In genomic region chr4:54236316-54236715, GRCh38 we compare ENCODE assay signal across 6 cellular contexts. TPM values are rescaled to one million over a fixed set of nuclear protein-coding genes. Genes with fewer than 3 reads are reported as not detected.
"Had no signal": no experiment of that assay in that cellular context is flagged by ENCODE, and none has a peak within 500 bp of the region (broad histone marks: within the 10 kb centered on the region; RNA-seq: fewer than 3 reads in every experiment).

No MANE protein-coding gene starts in this region.

RNA-seq across cellular contexts. Expression of gene PDGFRA, which starts 7.2 kb away (rescaled TPM):
- total RNA-seq: activated B cell treated with CpG ODN at 0.5 μM for 24 hours; activated CD4-positive, alpha-beta memory T cell treated with anti-CD3 and anti-CD28 coated beads for 36 hours; activated naive CD4-positive, alpha-beta T cell treated with anti-CD3 and anti-CD28 coated beads for 36 hours; MCF 10A; OCI-LY7; PC-9 had no signal
